In the genomic region with DNA sequence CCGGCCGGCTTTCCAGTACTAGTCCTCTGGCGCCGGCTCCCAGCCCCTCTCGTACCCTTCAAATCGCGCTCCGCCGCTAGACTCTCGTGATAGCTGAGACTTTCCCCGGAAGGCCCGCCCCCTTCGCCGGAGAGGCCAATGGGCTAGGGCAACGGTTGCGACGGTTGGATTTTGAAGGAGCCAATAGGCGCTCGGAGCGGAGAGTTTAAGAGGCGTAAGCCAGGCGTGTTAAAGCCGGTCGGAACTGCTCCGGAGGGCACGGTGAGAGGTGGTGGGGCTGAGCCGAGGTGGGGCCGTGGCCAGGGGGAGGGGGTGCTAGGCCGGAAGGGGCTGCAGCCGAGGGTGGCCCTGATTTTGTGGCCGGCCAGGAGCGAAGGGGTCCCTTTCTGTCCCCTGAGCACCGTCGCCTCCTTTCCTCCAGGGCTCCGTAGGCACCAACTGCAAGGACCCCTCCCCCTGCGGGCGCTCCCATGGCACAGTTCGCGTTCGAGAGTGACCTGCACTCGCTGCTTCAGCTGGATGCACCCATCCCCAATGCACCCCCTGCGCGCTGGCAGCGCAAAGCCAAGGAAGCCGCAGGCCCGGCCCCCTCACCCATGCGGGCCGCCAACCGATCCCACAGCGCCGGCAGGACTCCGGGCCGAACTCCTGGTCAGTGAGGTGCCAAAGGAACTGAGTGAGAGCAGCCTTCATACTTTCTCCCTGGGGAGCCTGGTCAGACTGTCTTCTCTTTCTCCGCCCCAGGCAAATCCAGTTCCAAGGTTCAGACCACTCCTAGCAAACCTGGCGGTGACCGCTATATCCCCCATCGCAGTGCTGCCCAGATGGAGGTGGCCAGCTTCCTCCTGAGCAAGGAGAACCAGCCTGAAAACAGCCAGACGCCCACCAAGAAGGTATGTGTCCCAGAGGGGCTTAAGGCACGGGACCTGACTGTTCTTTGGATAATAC, we compare ENCODE assay signal across 8 cellular contexts. TPM values are rescaled to one million over a fixed set of nuclear protein-coding genes. Genes with fewer than 3 reads are reported as not detected.
DNase-seq lines count a peak whose midpoint lies in the region; ATAC-seq and TF ChIP-seq lines count a peak whose summit lies in the region.

Gene CDC20 (plus strand): TSS at position 236 of the 948 bp plus-strand sequence. CDS start 235 bp downstream, at position 471.

- POLR2A ChIA-PET in PC-9 (lab: Charles Lee; ENCODE audit: unreplicated experiment), result interaction anchor here (0.6 to 1.6 kb wide), 15 partner anchors 9 to 425 kb away, joined by 3 to 13 read pairs (median 5); partner anchors contain the start of genes C1orf210 and TMEM125

- TSS peak; percentile 65 for BruUV-seq in PC-9 (replicated peaks; lab: Mats Ljungman, UMichigan)

- 0 out of 2 replicates have a peak, but pooled peaks cover 3% of the 10 kb centered on the region for H4K20me1 ChIP-seq in PC-9 (ENCODE audit: insufficient read depth)

- peaks cover 57% of the 10 kb centered on the region for H3F3A ChIP-seq in PC-9 (ENCODE audit: insufficient read depth, low read depth)

- H3K27ac ChIP-seq in PC-9, result peak within 1 kb of the TSS; percentile 83
- H3K27ac ChIP-seq in mucosa of rectum (ENCODE audit: low read depth in 2 of 2, low read length in 2 of 2), result peak within 1 kb of the TSS; percentile 92 to 98

- DNase-seq in DMS153 (lab: John Stamatoyannopoulos, UW), result peak; percentile 99
- DNase-seq in Jurkat, Clone E6-1 (ENCODE audit: low read depth, low spot score), result peak; percentile 96
- DNase-seq in PC-9, result peak; percentile 95 to 99
- peak; percentile 97 for DNase-seq in activated T-cell treated with anti-CD3 and anti-CD28 coated beads, Interleukin-2, amount 50 U/mL, for 1 hour
- DNase-seq in epithelial cell of proximal tubule (ENCODE audit: low read depth), result no peak
- DNase-seq in stimulated activated CD8-positive, alpha-beta memory T cell treated with anti-CD3 and anti-CD28 coated beads, Interleukin-4, amount 100 ng/mL, for 48 hours, result peak; percentile 99

- peak within 1 kb of the TSS; percentile 92 for H3K4me3 ChIP-seq in Jurkat, Clone E6-1 (ENCODE audit: low read length)
- peak within 1 kb of the TSS; percentile 86 for H3K4me3 ChIP-seq in PC-9
- H3K4me3 ChIP-seq in epithelial cell of proximal tubule (ENCODE audit: low read depth, low read length), result peak within 1 kb of the TSS; percentile 76
- H3K4me3 ChIP-seq in mucosa of rectum (ENCODE audit: low read length in 2 of 2), result peak within 1 kb of the TSS; percentile 87 to 92

- H3K9me3 ChIP-seq in PC-9 (ENCODE audit: insufficient read depth, low read depth) (no peaks in the 10 kb centered on the region), mucosa of rectum (ENCODE audit: control insufficient read depth in 2 of 2, low read length in 2 of 2) (no peaks in the 10 kb centered on the region)

- CTCF ChIA-PET in PC-9 (lab: Charles Lee), result interaction anchor here (0.6 to 1.3 kb wide), 7 partner anchors 9 to 437 kb away, joined by 3 to 10 read pairs (median 3); partner anchors contain the start of gene C1orf210

- peaks cover 47% of the 10 kb centered on the region for H3K4me1 ChIP-seq in PC-9 (replicated peaks; ENCODE audit: insufficient read depth)
- H3K4me1 ChIP-seq in mucosa of rectum (ENCODE audit: control insufficient read depth in 2 of 2, insufficient read depth in 2 of 2, low read length in 2 of 2), result peaks cover 22% of the 10 kb centered on the region in 2 donors

- peak within 1 kb of the TSS; percentile 86 for H3K4me2 ChIP-seq in PC-9

- H3K9me2 ChIP-seq in PC-9 (ENCODE audit: insufficient read depth), result no peaks in the 10 kb centered on the region

- H3K36me3 ChIP-seq in PC-9 (ENCODE audit: low read depth), result peaks cover 28% of the 10 kb centered on the region
- H3K36me3 ChIP-seq in mucosa of rectum (ENCODE audit: control insufficient read depth in 2 of 2, insufficient read depth in 2 of 2, low read length in 2 of 2), result peaks cover 16 to 33% of the 10 kb centered on the region in 2 donors

- peak; percentile 93 for ATAC-seq in GM21619 (IDR thresholded peaks at IDR 0.05; ENCODE audit: unreplicated experiment)

- intact Hi-C loops in PC-9 (cut with micrococcal nuclease; ENCODE audit: unreplicated experiment), result loop anchor here (1.0 to 5.0 kb wide), 8 partner anchors 7 to 168 kb away; partner anchors contain the start of genes C1orf210, MED8 and SZT2

- H3K79me2 ChIP-seq in PC-9 (ENCODE audit: low read depth), result peaks cover 52% of the 10 kb centered on the region

- no peak for TF ChIP-seq CTCF in PC-9 (conservative IDR thresholded peaks at IDR 0.05)
- TF ChIP-seq CTCF in epithelial cell of proximal tubule (conservative IDR thresholded peaks at IDR 0.05; ENCODE audit: low read depth, low read length), result no peak

- peak within 1 kb of the TSS; percentile 83 to 97 for H3K9ac ChIP-seq in mucosa of rectum (ENCODE audit: low read depth in 1 of 2, low read length in 2 of 2)

- H3K27me3 ChIP-seq in PC-9 (ENCODE audit: insufficient read depth, low read depth) (no peaks in the 10 kb centered on the region), mucosa of rectum (ENCODE audit: control insufficient read depth in 2 of 2, insufficient read depth in 2 of 2, low read length in 2 of 2) (no peaks in the 10 kb centered on the region)

- peak within 1 kb of the TSS; percentile 96 for H2AFZ ChIP-seq in PC-9

RNA-seq across cellular contexts. Expression of gene CDC20, which starts in this region (rescaled TPM):
- polyA plus RNA-seq in Jurkat, Clone E6-1 (2012; ENCODE audit: insufficient read depth, insufficient read length), result 242 TPM
- total RNA-seq in PC-9 (2021) (180 and 229 TPM in 2 replicates), epithelial cell of proximal tubule (166 and 308 TPM in 2 replicates)
